26 cellular contexts compared by ENCODE assay signal in genomic region chr14:54337314-54337713, GRCh38. TPM values are rescaled to one million over a fixed set of nuclear protein-coding genes. Genes with fewer than 3 reads are reported as not detected.
A peak's percentile ranks its signal among the peaks of the same experiment; 100 is the strongest.
DNase-seq lines count a peak whose midpoint lies in the region; ATAC-seq, FAIRE-seq and TF ChIP-seq lines count a peak whose summit lies in the region.
"Had no signal": no experiment of that assay in that cellular context is flagged by ENCODE, and none has a peak within 500 bp of the region (broad histone marks: within the 10 kb centered on the region; RNA-seq: fewer than 3 reads in every experiment).

No MANE protein-coding gene starts in this region.

- H3K27ac Mint-ChIP-seq in GM23338 (no peak overlapping the region), type B pancreatic cell (no peak overlapping the region)
- H3K27ac Mint-ChIP-seq: B cell; CD14-positive monocyte; CD8-positive, alpha-beta memory T cell; HFFc6; IgD-negative memory B cell had no signal

- no peak overlapping the region for H2BK20ac ChIP-seq in H1 (ENCODE audit: low read length)

- H2BK5ac ChIP-seq in H1 (ENCODE audit: low read depth, low read length) = no peak overlapping the region

- H3K79me1 ChIP-seq in H1 (ENCODE audit: low read depth, low read length) = no peaks in the 10 kb centered on the region

- H3K79me2 ChIP-seq in GM23338 (replicated peaks; ENCODE audit: insufficient read depth) (no peaks in the 10 kb centered on the region), H1 (ENCODE audit: control insufficient read depth in 1 of 2, insufficient read depth in 2 of 2, low read length in 2 of 2) (no peaks in the 10 kb centered on the region), PC-3 (ENCODE audit: low read length) (no peaks in the 10 kb centered on the region)

- no peaks in the 10 kb centered on the region; the same call in 2 of the 3 replicates for H3K9me3 Mint-ChIP-seq in GM23338
- H3K9me3 Mint-ChIP-seq in type B pancreatic cell = no peaks in the 10 kb centered on the region
- H3K9me3 Mint-ChIP-seq: HFFc6, IgD-negative memory B cell had no signal

- DNase-seq in GM23338 (ENCODE audit: low spot score) (peak; percentile 51), NT2/D1 (ENCODE audit: low read depth, low spot score) (peak; percentile 16), H1 (ENCODE audit: low read depth in 1 of 2, low spot score in 2 of 2) (no peak), type B pancreatic cell (ENCODE audit: extremely low spot score, unreplicated experiment) (no peak), erythroblast (lab: John Stamatoyannopoulos, UW) (no peak), PC-3 (no peak), NCI-H1092 treated with DMSO at 0.1 percent for 48 hours (lab: John Stamatoyannopoulos, UW) (no peak), left ventricle myocardium superior (no peak)
- DNase-seq: CD8-positive, alpha-beta memory T cell; DMS 273 treated with DMSO at 0.1 percent for 48 hours; DMS79; EL; H7; HFFc6; NCI-H1092; NCI-H146; NCI-H1930; NCI-H446 treated with DMSO at 0.1 percent for 48 hours; NCI-H526; Peyer's patch; SHP77 treated with DMSO at 0.1 percent for 48 hours had no signal

- no peak overlapping the region for H2BK15ac ChIP-seq in H1 (ENCODE audit: low read length)

- no peak for TF ChIP-seq POLR2A in H1 (IDR thresholded peaks at IDR 0.05; ENCODE audit: control extremely low read depth in 1 of 2, low read depth in 2 of 2, low read length in 2 of 2)
- no peak for TF ChIP-seq POLR2A in erythroblast (IDR thresholded peaks at IDR 0.05; ENCODE audit: low read length)

- H3F3A ChIP-seq in GM23338 (replicated peaks; ENCODE audit: low read depth) = no peaks in the 10 kb centered on the region
- H3F3A ChIP-seq in PC-3 (ENCODE audit: low read length, unreplicated experiment) = no peaks in the 10 kb centered on the region

- H3K27me3 ChIP-seq in GM23338 (ENCODE audit: insufficient read depth) (no peaks in the 10 kb centered on the region), NT2/D1 (ENCODE audit: insufficient read depth, insufficient read length) (no peaks in the 10 kb centered on the region), H1 (replicated peaks in 1 of 4; ENCODE audit: control insufficient read depth in 3 of 4, extremely low read depth in 1 of 4, insufficient read depth in 3 of 4, low read length in 3 of 4) (no peaks in the 10 kb centered on the region), PC-3 (ENCODE audit: low read length) (no peaks in the 10 kb centered on the region)
- H3K27me3 ChIP-seq: Peyer's patch had no signal

- no peak overlapping the region for H3K4ac ChIP-seq in H1 (replicated peaks; ENCODE audit: insufficient read length, low read depth, low read length)

- POLR2A ChIA-PET in H1 (lab: Charles Lee; ENCODE audit: partially characterized antibody) (interaction anchor here (1.0 to 1.6 kb wide), 2 partner anchors 13 to 25 kb away, joined by 4 read pairs; no protein-coding TSS in a partner anchor), PC-3 (lab: Charles Lee; ENCODE audit: unreplicated experiment) (no interaction called here)

- H3K9me2 ChIP-seq in GM23338 (ENCODE audit: insufficient read depth) (0 out of 2 replicates have a peak, but pooled peaks cover 2% of the 10 kb centered on the region), PC-3 (replicated peaks; ENCODE audit: low read length) (no peaks in the 10 kb centered on the region)

- 61% methylated on average over 10 of the region's 10 CpGs; no CpG with 5 or more reads in 1 of the 2 experiments for WGBS in H1 (ENCODE audit: extremely low coverage in 1 of 2, insufficient coverage in 1 of 2, insufficient read length in 1 of 2, insufficient replicate concordance in 2 of 2, low coverage in 1 of 2, low lambda C conversion rate in 2 of 2, missing lambda C conversion rate in 1 of 2), 2 experiments

- no peak overlapping the region for H2BK12ac ChIP-seq in H1 (ENCODE audit: low read depth, low read length)

- no peak for TF ChIP-seq CTCF in GM23338 (conservative IDR thresholded peaks at IDR 0.05; ENCODE audit: low read depth in 2 of 2)
- TF ChIP-seq CTCF in H1 (IDR thresholded peaks at IDR 0.05; ENCODE audit: control extremely low read depth in 1 of 3, insufficient read depth in 1 of 3, low read depth in 1 of 3, low read length in 3 of 3) = no peak
- no peak for TF ChIP-seq CTCF in type B pancreatic cell (conservative IDR thresholded peaks at IDR 0.05)
- no peak for TF ChIP-seq CTCF in PC-3 (conservative IDR thresholded peaks at IDR 0.05; ENCODE audit: low read depth, low read length)

- TF ChIP-seq RAD21 in H1 (IDR thresholded peaks at IDR 0.05 in 1 of 2, conservative IDR thresholded peaks at IDR 0.05 in 1 of 2; ENCODE audit: low read depth in 2 of 2, low read length in 2 of 2) = no peak

- H3K14ac ChIP-seq in H1 (ENCODE audit: insufficient read length) = no peak overlapping the region

- no peak for FAIRE-seq in H1 (lab: Jason Lieb, UNC)
- FAIRE-seq: GM18507 had no signal

- H2AK5ac ChIP-seq in H1 (ENCODE audit: low read depth, low read length) = no peak overlapping the region

- no TSS peak for BruUV-seq in PC-3 (replicated peaks; lab: Mats Ljungman, UMichigan)

- H2AFZ ChIP-seq in GM23338 = no peak overlapping the region
- H2AFZ ChIP-seq in H1 (ENCODE audit: low read length) = peak overlapping the region; percentile 48; the same call in 1 of the 2 replicates
- no peak overlapping the region for H2AFZ ChIP-seq in PC-3 (ENCODE audit: low read length)

- peak; percentile 73 for ATAC-seq in GM23338
- ATAC-seq in PC-3 = no peak
- no peak for ATAC-seq in left ventricle myocardium superior

- H3K18ac ChIP-seq in H1 (ENCODE audit: extremely low read depth, low read length) = no peak overlapping the region

- no peak overlapping the region for H4K8ac ChIP-seq in H1 (ENCODE audit: extremely low read depth, insufficient read depth, low read length)

- no peaks in the 10 kb centered on the region for H3K23me2 ChIP-seq in H1 (ENCODE audit: low read depth, low read length)

- CTCF ChIA-PET in H1 (lab: Charles Lee; ENCODE audit: partially characterized antibody) = interaction anchor here (0.7 to 4.4 kb wide), 12 partner anchors 8 to 929 kb away, joined by 3 to 26 read pairs (median 3); no protein-coding TSS in a partner anchor
- CTCF ChIA-PET in PC-3 (lab: Charles Lee) = interaction anchor here (0.9 to 1.9 kb wide), 3 partner anchors 11 to 85 kb away, joined by 3 to 18 read pairs (median 4); no protein-coding TSS in a partner anchor

- H2BK120ac ChIP-seq in H1 (replicated peaks; ENCODE audit: low read depth, low read length) = no peak overlapping the region

- H3K27me3 Mint-ChIP-seq in GM23338 (ENCODE audit: insufficient read depth, low read depth, poor library complexity) (no peaks in the 10 kb centered on the region), type B pancreatic cell (peaks cover 32% of the 10 kb centered on the region)

- H3K36me3 ChIP-seq in GM23338 (ENCODE audit: insufficient read depth) (no peaks in the 10 kb centered on the region), NT2/D1 (ENCODE audit: insufficient read depth, insufficient read length, low read length) (no peaks in the 10 kb centered on the region), H1 (ENCODE audit: control insufficient read depth in 2 of 4, insufficient read depth in 4 of 4, low read length in 3 of 4) (no peaks in the 10 kb centered on the region), PC-3 (ENCODE audit: low read depth, low read length) (no peaks in the 10 kb centered on the region)
- H3K36me3 ChIP-seq: Peyer's patch had no signal

- intact Hi-C loops in PC-3 (cut with micrococcal nuclease) = loop anchor here (5.0 kb wide), 1 partner anchor 230 kb away; no protein-coding TSS in a partner anchor
- intact Hi-C loops in left ventricle myocardium superior (cut with micrococcal nuclease) = loop anchor here (10.0 kb wide), 1 partner anchor 803 kb away; no protein-coding TSS in a partner anchor

- H3K4me3 ChIP-seq in GM23338 (no peak overlapping the region), NT2/D1 (ENCODE audit: insufficient read length, low read depth) (no peak overlapping the region), H1 (ENCODE audit: extremely low read depth in 1 of 4, insufficient read depth in 2 of 4, low read depth in 3 of 4, low read length in 4 of 4) (no peak overlapping the region), PC-3 (ENCODE audit: low read length) (no peak overlapping the region)
- H3K4me3 ChIP-seq: Peyer's patch, SK-N-MC had no signal

- H3K4me2 ChIP-seq in GM23338 (no peak overlapping the region), H1 (ENCODE audit: insufficient read depth in 1 of 2, low read depth in 2 of 2, low read length in 2 of 2) (no peak overlapping the region), PC-3 (ENCODE audit: low read length) (no peak overlapping the region)

- no peaks in the 10 kb centered on the region for H3K36me3 Mint-ChIP-seq in GM23338 (ENCODE audit: low read depth)
- no peaks in the 10 kb centered on the region for H3K36me3 Mint-ChIP-seq in type B pancreatic cell
- H3K36me3 Mint-ChIP-seq: CD14-positive monocyte; CD8-positive, alpha-beta memory T cell; IgD-negative memory B cell had no signal

- H3K56ac ChIP-seq in H1 (replicated peaks; ENCODE audit: insufficient read length, low read depth, low read length) = no peak overlapping the region

- H3K9me3 ChIP-seq in NT2/D1 (ENCODE audit: insufficient read depth, low read length) (peaks cover 7% of the 10 kb centered on the region; the same call in 1 of the 2 replicates), H1 (ENCODE audit: insufficient read depth in 2 of 2, low read depth in 1 of 2, low read length in 1 of 2) (no peaks in the 10 kb centered on the region), PC-3 (ENCODE audit: low read length) (no peaks in the 10 kb centered on the region)
- H3K9me3 ChIP-seq: Peyer's patch had no signal

- H4K91ac ChIP-seq in H1 (replicated peaks; ENCODE audit: insufficient read length, low read length) = no peak overlapping the region

- no peak overlapping the region for H3K23ac ChIP-seq in H1 (ENCODE audit: insufficient read length)

- H4K20me1 ChIP-seq in GM23338 (replicated peaks; ENCODE audit: insufficient read depth) = no peaks in the 10 kb centered on the region
- no peaks in the 10 kb centered on the region for H4K20me1 ChIP-seq in H1 (replicated peaks in 1 of 2; ENCODE audit: control insufficient read depth in 1 of 2, insufficient read depth in 2 of 2, low read length in 2 of 2)
- H4K20me1 ChIP-seq in PC-3 (ENCODE audit: low read length) = no peaks in the 10 kb centered on the region

- H3K9ac ChIP-seq in NT2/D1 (ENCODE audit: insufficient read length, low read depth) = no peak overlapping the region
- H3K9ac ChIP-seq in H1 (replicated peaks in 1 of 4; ENCODE audit: extremely low read depth in 1 of 4, low read depth in 3 of 4, low read length in 3 of 4) = no peak overlapping the region
- no peak overlapping the region for H3K9ac ChIP-seq in PC-3 (ENCODE audit: low read length)

- no peak for TF ChIP-seq EP300 in H1 (IDR thresholded peaks at IDR 0.05; ENCODE audit: borderline replicate concordance in 1 of 2, low read depth in 2 of 2, low read length in 2 of 2)

- no peak overlapping the region for H4K5ac ChIP-seq in H1 (ENCODE audit: insufficient read length, low read depth, low read length)

- H3K4me1 Mint-ChIP-seq in GM23338 (peaks cover 21% of the 10 kb centered on the region), type B pancreatic cell (ENCODE audit: unreplicated experiment) (peaks cover 18% of the 10 kb centered on the region)
- H3K4me1 Mint-ChIP-seq: B cell; CD14-positive monocyte; CD8-positive, alpha-beta memory T cell; IgD-negative memory B cell had no signal

- H3K4me3 Mint-ChIP-seq in GM23338 (no peak overlapping the region), type B pancreatic cell (peak overlapping the region; percentile 39)
- H3K4me3 Mint-ChIP-seq: B cell; CD14-positive monocyte; CD8-positive, alpha-beta memory T cell; HFFc6; IgD-negative memory B cell had no signal

- H3K27ac ChIP-seq in GM23338 (ENCODE audit: low read depth) (no peak overlapping the region), H1 (ENCODE audit: low read depth, low read length) (no peak overlapping the region), PC-3 (ENCODE audit: low read length) (no peak overlapping the region)
- H3K27ac ChIP-seq: Peyer's patch, SK-N-MC had no signal

- H3K4me1 ChIP-seq in GM23338 (ENCODE audit: insufficient read depth) (peaks cover 7% of the 10 kb centered on the region; the same call in 1 of the 2 replicates), NT2/D1 (ENCODE audit: insufficient read depth, insufficient read length) (no peaks in the 10 kb centered on the region), H1 (replicated peaks in 1 of 4; ENCODE audit: control insufficient read depth in 3 of 4, insufficient read depth in 4 of 4, low read length in 3 of 4) (peaks cover 0 to 7% (median 1%) of the 10 kb centered on the region in 4 experiments; a peak in 2 of 7 replicates), PC-3 (ENCODE audit: insufficient read depth, low read length) (peaks cover 27% of the 10 kb centered on the region)

RNA-seq across cellular contexts. Expression of gene CDKN3, which starts 59.5 kb away (rescaled TPM):
- 36.3 and 61.7 TPM in 2 replicates for total RNA-seq in GM23338 (2014; rRNA removed; shearing (Covaris generic))
- polyA plus RNA-seq in GM23338 (2016; fragmentation: Nextera tagmentation; extraction: Ambion mirVana) (86.8 and 97.4 TPM in 2 replicates), H1 (2011; rRNA removed) (25.4 and 43.5 TPM in 2 replicates)
- 41.5 and 48.3 TPM in 2 replicates for total RNA-seq in H1 (2021; fragmentation: NEBNext Ultra II Directional; extraction: Animal tissue kit (Norgen Biotek cat#: 25700))
- polyA plus RNA-seq in H1 (2011; cell fraction: cytosol; rRNA removed) = 45.7 TPM
- 10.7 TPM for polyA plus RNA-seq in H1 (2011; cell fraction: nucleus; rRNA removed)
- 26.3 to 34.7 TPM (median 32.0 TPM) in 4 replicates for polyA plus RNA-seq in H1 (2012, experiment 1 of 2)
- 15.1 TPM for polyA plus RNA-seq in H1 (2012, experiment 2 of 2)
- polyA plus RNA-seq in H1 (2013, experiment 1 of 2) = 96.1 TPM
- 92.4 TPM for polyA plus RNA-seq in H1 (2013, experiment 2 of 2)
- 16.3 and 28.1 TPM in 2 replicates for polyA minus RNA-seq in H1 (2011; rRNA and poly(A)+ RNA removed)
- polyA minus RNA-seq in H1 (2011; cell fraction: cytosol; rRNA and poly(A)+ RNA removed) = 16.1 TPM
- polyA minus RNA-seq in H1 (2011; cell fraction: nucleus; rRNA and poly(A)+ RNA removed) = 16.6 TPM
- total RNA-seq in type B pancreatic cell (ENCODE audit: low replicate concordance) (10.2 and 31.0 TPM in 2 replicates), PC-3 (2014; rRNA removed) (354 and 434 TPM in 2 replicates), left ventricle myocardium superior (5.5 TPM)
- polyA plus RNA-seq: IgD-negative memory B cell had no signal

Comparison
In these comparisons a context has a peak if more than half of its experiments do, and no peak if none do; other contexts are left out.
1. DNase-seq: peak in GM23338 (single experiment) and NT2/D1 (single experiment); none in H1 (0 of 2), type B pancreatic cell (single experiment), erythroblast (0 of 2), PC-3 (single experiment), NCI-H1092 treated with DMSO at 0.1 percent for 48 hours (single experiment) and left ventricle myocardium superior (single experiment).